8 cellular contexts compared by ENCODE assay signal in genomic region chr1:203274603-203275381, GRCh38. TPM values are rescaled to one million over a fixed set of nuclear protein-coding genes. Genes with fewer than 3 reads are reported as not detected.
DNase-seq lines count a peak whose midpoint lies in the region; ATAC-seq and TF ChIP-seq lines count a peak whose summit lies in the region.

No MANE protein-coding gene starts in this region.

- no peak overlapping the region for H3K4me3 Mint-ChIP-seq in nephron progenitor cell

- POLR2A ChIA-PET in RWPE1 (lab: Yijun Ruan, JAX; ENCODE audit: low non-redundant PET) = interaction anchor here (1.4 kb wide), 1 partner anchor 30 kb away, joined by 5 read pairs; the partner anchor contains the start of gene BTG2

- H3K27me3 ChIP-seq in brain microvascular endothelial cell (replicated peaks) = no peaks in the 10 kb centered on the region

- H3K4me1 Mint-ChIP-seq in nephron progenitor cell = peaks cover 81% of the 10 kb centered on the region

- ATAC-seq in GM21619 (IDR thresholded peaks at IDR 0.05; ENCODE audit: unreplicated experiment) = no peak

- H3K27ac ChIP-seq in RWPE1 (peak overlapping the region; percentile 55), brain microvascular endothelial cell (no peak overlapping the region)

- no peaks in the 10 kb centered on the region for H3K9me3 Mint-ChIP-seq in nephron progenitor cell

- no peaks in the 10 kb centered on the region for H3K36me3 ChIP-seq in brain microvascular endothelial cell (replicated peaks)

- H3K4me3 ChIP-seq in fibroblast of mammary gland (ENCODE audit: control insufficient read depth, low read depth, low read length) (no peak overlapping the region), brain microvascular endothelial cell (ENCODE audit: low read depth, low read length) (no peak overlapping the region)

- TF ChIP-seq CTCF in RWPE1 (conservative IDR thresholded peaks at IDR 0.05; ENCODE audit: low read depth) = no peak
- no peak for TF ChIP-seq CTCF in fibroblast of mammary gland (conservative IDR thresholded peaks at IDR 0.05; ENCODE audit: control insufficient read depth, insufficient read depth, low read depth, low read length)
- no peak for TF ChIP-seq CTCF in nephron progenitor cell (IDR thresholded peaks at IDR 0.05)
- no peak for TF ChIP-seq CTCF in brain microvascular endothelial cell (IDR thresholded peaks at IDR 0.05; ENCODE audit: low read depth, low read length, missing control alignments)

- CTCF ChIA-PET in RWPE1 (lab: Yijun Ruan, JAX) = interaction anchor here (0.5 to 1.5 kb wide), 13 partner anchors 8 to 1812 kb away, joined by 3 to 7 read pairs (median 3); no protein-coding TSS in a partner anchor

- no peak overlapping the region for H3K27ac Mint-ChIP-seq in nephron progenitor cell

- DNase-seq in CD1c-positive myeloid dendritic cell (ENCODE audit: extremely low spot score) = peak; percentile 86
- DNase-seq in RWPE1 (ENCODE audit: low spot score) = no peak
- peak; percentile 18 for DNase-seq in fibroblast of mammary gland (ENCODE audit: low read depth)
- DNase-seq in occipital lobe (lab: John Stamatoyannopoulos, UW) = peak; percentile 65
- DNase-seq in NCI-H345 (lab: John Stamatoyannopoulos, UW) = no peak
- no peak for DNase-seq in nephron progenitor cell
- DNase-seq in brain microvascular endothelial cell = no peak

- H3K27me3 Mint-ChIP-seq in nephron progenitor cell (ENCODE audit: low read depth, poor library complexity) = no peaks in the 10 kb centered on the region

- no peaks in the 10 kb centered on the region for H3K36me3 Mint-ChIP-seq in nephron progenitor cell (ENCODE audit: low read depth)

- in situ Hi-C loops in brain microvascular endothelial cell (cut with HindIII; ENCODE audit: low pct_ligation_motif_present, low sequenced_read_pairs) = no loop called here

RNA-seq across cellular contexts. Expression of gene BTG2, which starts 30.5 kb away (rescaled TPM):
- 13.9 TPM for total RNA-seq in occipital lobe

RNA-seq across cellular contexts. Expression of gene CHIT1, which starts 45.3 kb away (rescaled TPM):
- total RNA-seq in occipital lobe = not detected

Comparison
In these comparisons a context has a peak if more than half of its experiments do, and no peak if none do; other contexts are left out.
1. DNase-seq: peak in CD1c-positive myeloid dendritic cell (single experiment), fibroblast of mammary gland (single experiment) and occipital lobe (single experiment); none in RWPE1 (single experiment), NCI-H345 (single experiment), nephron progenitor cell (single experiment) and brain microvascular endothelial cell (single experiment).